In genomic region chr16:75576384-75576811, GRCh38 we compare ENCODE assay signal across 14 cellular contexts. TPM values are rescaled to one million over a fixed set of nuclear protein-coding genes. Genes with fewer than 3 reads are reported as not detected.
DNase-seq lines count a peak whose midpoint lies in the region; ATAC-seq and TF ChIP-seq lines count a peak whose summit lies in the region.
"Had no signal": no experiment of that assay in that cellular context is flagged by ENCODE, and none has a peak within 500 bp of the region (broad histone marks: within the 10 kb centered on the region; RNA-seq: fewer than 3 reads in every experiment).

No MANE protein-coding gene starts in this region.

- TF ChIP-seq POLR2A in GM18505 (IDR thresholded peaks at IDR 0.05; ENCODE audit: borderline replicate concordance, extremely low read depth, insufficient read depth, insufficient read length): no peak
- TF ChIP-seq POLR2A in adrenal gland (IDR thresholded peaks at IDR 0.05): no peak

- H2AFZ ChIP-seq in smooth muscle cell (ENCODE audit: low read depth): no peak overlapping the region

- peaks cover 42% of the 10 kb centered on the region for H3K36me3 Mint-ChIP-seq in T-helper 2 cell treated with Interferon-gamma antibody and Interleukin-4, amounts not matched to agents 5 μg/mL and 100 μg/mL, for 36 hours (ENCODE audit: low read depth)

- DNase-seq in caudate nucleus (lab: John Stamatoyannopoulos, UW) (peak in 28 of 61 donors; percentile 13 to 89 (median 45)), adrenal gland (no peak), NCI-H69 (lab: John Stamatoyannopoulos, UW) (no peak), smooth muscle cell (lab: John Stamatoyannopoulos, UW; ENCODE audit: unreplicated experiment) (no peak)
- no peak for DNase-seq in T-helper 2 cell treated with Interferon-gamma antibody and Interleukin-4, amounts not matched to agents 5 μg/mL and 100 μg/mL, for 36 hours (ENCODE audit: low spot score)
- DNase-seq: COR-L47; stimulated activated CD8-positive, alpha-beta memory T cell treated with anti-CD3 and anti-CD28 coated beads, Interleukin-4, amount 100 ng/mL, for 48 hours; T-helper 2 cell had no signal

- H3K27ac ChIP-seq in caudate nucleus (ENCODE audit: low read depth, low read length) (peak overlapping the region; percentile 86), adrenal gland (no peak overlapping the region), smooth muscle cell (ENCODE audit: low read depth) (no peak overlapping the region)
- H3K27ac ChIP-seq: breast epithelium had no signal

- no peaks in the 10 kb centered on the region for H3K9me3 Mint-ChIP-seq in T-helper 2 cell treated with Interferon-gamma antibody and Interleukin-4, amounts not matched to agents 5 μg/mL and 100 μg/mL, for 36 hours

- H3K4me1 ChIP-seq in adrenal gland (replicated peaks in 1 of 2) (peaks cover 0 to 21% of the 10 kb centered on the region in 2 donors), smooth muscle cell (ENCODE audit: low read depth) (no peaks in the 10 kb centered on the region)
- H3K4me1 ChIP-seq: breast epithelium had no signal

- H3K79me2 ChIP-seq in smooth muscle cell (ENCODE audit: low read depth): no peaks in the 10 kb centered on the region

- peaks cover 54% of the 10 kb centered on the region for H4K20me1 ChIP-seq in smooth muscle cell (ENCODE audit: low read depth)

- H3K4me3 Mint-ChIP-seq in T-helper 2 cell treated with Interferon-gamma antibody and Interleukin-4, amounts not matched to agents 5 μg/mL and 100 μg/mL, for 36 hours: no peak overlapping the region

- H3K27me3 ChIP-seq in adrenal gland: no peaks in the 10 kb centered on the region
- no peaks in the 10 kb centered on the region for H3K27me3 ChIP-seq in smooth muscle cell (ENCODE audit: low read depth)
- H3K27me3 ChIP-seq: breast epithelium had no signal

- H3K9me3 ChIP-seq in adrenal gland (replicated peaks in 1 of 3) (no peaks in the 10 kb centered on the region), smooth muscle cell (replicated peaks; ENCODE audit: low read depth) (no peaks in the 10 kb centered on the region)
- H3K9me3 ChIP-seq: breast epithelium had no signal

- H3K4me2 ChIP-seq in smooth muscle cell: no peak overlapping the region

- intact Hi-C loops in adrenal gland (cut with DNase I): no loop called here

- ATAC-seq in GM18505 (IDR thresholded peaks at IDR 0.05; ENCODE audit: unreplicated experiment) (peak; percentile 78), GM21447 (IDR thresholded peaks at IDR 0.05; ENCODE audit: unreplicated experiment) (peak; percentile 64), HG03103 (IDR thresholded peaks at IDR 0.05; ENCODE audit: low read depth, unreplicated experiment) (peak; percentile 61)

- peaks cover 5% of the 10 kb centered on the region for H3K4me1 Mint-ChIP-seq in T-helper 2 cell treated with Interferon-gamma antibody and Interleukin-4, amounts not matched to agents 5 μg/mL and 100 μg/mL, for 36 hours (ENCODE audit: low read depth)

- no peak overlapping the region for H3K9ac ChIP-seq in smooth muscle cell (ENCODE audit: low read depth)

- no peaks in the 10 kb centered on the region for H3K27me3 Mint-ChIP-seq in T-helper 2 cell treated with Interferon-gamma antibody and Interleukin-4, amounts not matched to agents 5 μg/mL and 100 μg/mL, for 36 hours (ENCODE audit: low read depth)

- H3F3A ChIP-seq in smooth muscle cell (ENCODE audit: low read depth): no peaks in the 10 kb centered on the region

- H3K27ac Mint-ChIP-seq in T-helper 2 cell treated with Interferon-gamma antibody and Interleukin-4, amounts not matched to agents 5 μg/mL and 100 μg/mL, for 36 hours: no peak overlapping the region

- WGBS in adrenal gland, 4 donors: 64 to 90% (median 68%) methylated on average over 3 of the region's 3 CpGs
- 85% methylated on average over 3 of the region's 3 CpGs for WGBS in smooth muscle cell (ENCODE audit: low lambda C conversion rate)

- H3K36me3 ChIP-seq in adrenal gland (replicated peaks in 1 of 2): peaks cover 0 to 76% of the 10 kb centered on the region in 2 donors
- H3K36me3 ChIP-seq in smooth muscle cell (ENCODE audit: low read depth): peaks cover 21% of the 10 kb centered on the region

- no peak overlapping the region for H3K4me3 ChIP-seq in adrenal gland
- no peak overlapping the region for H3K4me3 ChIP-seq in smooth muscle cell
- H3K4me3 ChIP-seq: breast epithelium had no signal

- TF ChIP-seq CTCF in adrenal gland (IDR thresholded peaks at IDR 0.05) (no peak), smooth muscle cell (IDR thresholded peaks at IDR 0.05; ENCODE audit: borderline replicate concordance, insufficient read depth, poor library complexity, severe bottlenecking) (no peak)

RNA-seq across cellular contexts. Expression of gene GABARAPL2, which starts 10.2 kb away (rescaled TPM):
- 100 to 1,000 TPM in 7 of 8 donors, 10 to 100 TPM in 1; 98.2 to 197 (median 167) TPM for total RNA-seq in adrenal gland
- polyA plus RNA-seq in adrenal gland: 100 to 1,000 TPM in 2 of 3 donors, 10 to 100 TPM in 1; 93.9 to 200 (median 123) TPM
- total RNA-seq in smooth muscle cell: 89.9 and 90.6 TPM in 2 replicates
- polyA plus RNA-seq in smooth muscle cell: 172 and 189 TPM in 2 replicates

RNA-seq across cellular contexts. Expression of gene TMEM231, which starts 20.3 kb away (rescaled TPM):
- total RNA-seq in adrenal gland (10 to 100 TPM in 3 of 8 donors, 1 to 10 TPM in 5; 6.2 to 11.3 (median 9.5) TPM), smooth muscle cell (11.8 and 20.9 TPM in 2 replicates)
- polyA plus RNA-seq in adrenal gland (10 to 100 TPM in 1 of 3 donors, 1 to 10 TPM in 2; 2.8 to 13.4 (median 4.8) TPM), smooth muscle cell (13.4 and 17.0 TPM in 2 replicates)

RNA-seq across cellular contexts. Expression of gene CHST5, which starts 40.5 kb away (rescaled TPM):
- total RNA-seq in adrenal gland (under 1 TPM in 6 of 8 donors, not detected in 2; 0.07 to 0.68 (median 0.29) TPM), smooth muscle cell (not detected in 2 replicates)
- polyA plus RNA-seq in adrenal gland (under 1 TPM in 2 of 3 donors, not detected in 1; 0.32 to 0.61 TPM), smooth muscle cell (0.35 TPM in 1 of 2 replicates, not detected in the other)
- total RNA-seq: myocyte, skeletal muscle tissue had no signal

RNA-seq across cellular contexts. Expression of gene ADAT1, which starts 46.7 kb away (rescaled TPM):
- total RNA-seq in adrenal gland (100 to 1,000 TPM in 1 of 8 donors, 10 to 100 TPM in 7; 36.7 to 191 (median 52.2) TPM), smooth muscle cell (27.8 and 35.9 TPM in 2 replicates)
- polyA plus RNA-seq in adrenal gland (10 to 100 TPM; 18.0 to 48.0 (median 19.0) TPM), smooth muscle cell (13.4 and 19.5 TPM in 2 replicates)
